1 cellular context compared by ENCODE assay signal in the genomic region with DNA sequence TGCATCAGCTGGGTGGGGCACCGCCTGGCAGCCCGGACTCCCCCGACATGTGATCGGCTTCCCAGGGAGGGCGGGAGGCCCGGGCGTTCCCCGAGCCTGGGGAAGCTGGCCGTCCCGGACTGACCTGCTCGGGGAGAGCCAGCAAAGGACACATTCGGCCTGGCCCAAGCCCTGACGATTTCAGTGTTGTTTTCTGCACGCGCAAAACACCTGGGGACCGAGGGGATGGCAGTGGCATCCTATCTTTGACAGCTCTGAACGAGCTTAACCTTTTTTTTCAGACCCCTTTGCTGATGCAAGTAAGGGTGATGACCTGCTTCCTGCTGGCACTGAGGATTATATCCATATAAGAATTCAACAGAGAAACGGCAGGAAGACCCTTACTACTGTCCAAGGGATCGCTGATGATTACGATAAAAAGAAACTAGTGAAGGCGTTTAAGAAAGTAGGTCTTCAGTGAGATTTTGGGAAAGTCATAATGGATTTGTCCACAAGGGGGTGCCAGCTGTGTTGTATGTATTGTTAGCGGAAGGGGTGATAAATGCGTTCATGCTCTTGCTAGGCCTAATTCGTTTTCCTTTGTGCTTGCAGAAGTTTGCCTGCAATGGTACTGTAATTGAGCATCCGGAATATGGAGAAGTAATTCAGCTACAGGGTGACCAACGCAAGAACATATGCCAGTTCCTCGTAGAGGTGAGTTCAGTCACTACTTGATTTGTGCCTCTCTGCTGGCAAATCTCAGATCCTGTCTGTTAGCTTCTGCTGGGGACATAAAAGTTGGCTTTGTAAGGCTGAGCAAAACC.
A peak's percentile ranks its signal among the peaks of the same experiment; 100 is the strongest.
TF ChIP-seq lines count a peak whose summit lies in the region.

No MANE protein-coding gene starts in this region.

TF ChIP-seq in HepG2, 621 proteins besides CTCF, POLR2A, EP300 and RAD21 (continued from another document and continues in another):
- TF ChIP-seq AHDC1 (CRISPR knock-in tag; IDR thresholded peaks at IDR 0.05; ENCODE audit: borderline replicate concordance) (0 out of 2 replicates have a peak, but pooled peaks have one; percentile 11), ZNF556 (CRISPR knock-in tag; IDR thresholded peaks at IDR 0.05; ENCODE audit: borderline replicate concordance) (no peak; the same call in 1 of the 2 replicates), IRF2 (CRISPR knock-in tag; IDR thresholded peaks at IDR 0.05) (no peak), MXD4 (CRISPR knock-in tag; IDR thresholded peaks at IDR 0.05) (no peak; the same call in 1 of the 2 replicates), ZNF761 (CRISPR knock-in tag; conservative IDR thresholded peaks at IDR 0.05) (0 out of 2 replicates have a peak, but pooled peaks have one; percentile 82), CENPT (CRISPR knock-in tag; IDR thresholded peaks at IDR 0.05; ENCODE audit: low read depth) (no peak), ZNF709 (CRISPR knock-in tag; IDR thresholded peaks at IDR 0.05) (no peak), ZNF780A (CRISPR knock-in tag; IDR thresholded peaks at IDR 0.05) (no peak), ZBTB33 (CRISPR knock-in tag; IDR thresholded peaks at IDR 0.05) (peak; percentile 5; the same call in 1 of the 2 replicates), JARID2 (CRISPR knock-in tag; IDR thresholded peaks at IDR 0.05; ENCODE audit: insufficient replicate concordance) (no peak), SP4 (CRISPR knock-in tag; IDR thresholded peaks at IDR 0.05) (peak; percentile 59; the same call in 1 of the 2 replicates), BRD4 (CRISPR knock-in tag; IDR thresholded peaks at IDR 0.05) (no peak), ZNF343 (CRISPR knock-in tag; IDR thresholded peaks at IDR 0.05) (no peak; the same call in none of the 2 replicates), IKZF1 (IDR thresholded peaks at IDR 0.05) (no peak), HOXA9 (CRISPR knock-in tag; IDR thresholded peaks at IDR 0.05; ENCODE audit: borderline replicate concordance) (no peak), ZNF124 (CRISPR knock-in tag; IDR thresholded peaks at IDR 0.05) (0 out of 2 replicates have a peak, but pooled peaks have one; percentile 57), ZNF777 (CRISPR knock-in tag; IDR thresholded peaks at IDR 0.05) (no peak; the same call in 1 of the 2 replicates), NR2F1 (CRISPR knock-in tag; IDR thresholded peaks at IDR 0.05) (no peak; a peak in 1 of 4 replicates), ZBTB38 (CRISPR knock-in tag; IDR thresholded peaks at IDR 0.05) (no peak), MTERF4 (CRISPR knock-in tag; IDR thresholded peaks at IDR 0.05) (no peak), ZNF605 (CRISPR knock-in tag; IDR thresholded peaks at IDR 0.05) (no peak), SAFB2 (CRISPR knock-in tag; IDR thresholded peaks at IDR 0.05; ENCODE audit: borderline replicate concordance, low read depth) (no peak), ZNF350 (CRISPR knock-in tag; IDR thresholded peaks at IDR 0.05; ENCODE audit: borderline replicate concordance, low read depth) (peak; percentile 78; the same call in 1 of the 2 replicates), YY1 (IDR thresholded peaks at IDR 0.05; ENCODE audit: insufficient read depth, insufficient replicate concordance, low read depth, low read length) (no peak), ZMYM2 (CRISPR knock-in tag; IDR thresholded peaks at IDR 0.05) (0 out of 2 replicates have a peak, but pooled peaks have one; percentile 0), ZNF253 (CRISPR knock-in tag; IDR thresholded peaks at IDR 0.05; ENCODE audit: borderline replicate concordance) (no peak), EZH2 (conservative IDR thresholded peaks at IDR 0.05; ENCODE audit: low read depth, low read length) (no peak), ZNF446 (CRISPR knock-in tag; IDR thresholded peaks at IDR 0.05) (no peak), ZNF749 (CRISPR knock-in tag; IDR thresholded peaks at IDR 0.05; ENCODE audit: borderline replicate concordance) (0 out of 2 replicates have a peak, but pooled peaks have one; percentile 11), TEAD3 (CRISPR knock-in tag; optimal IDR thresholded peaks at IDR 0.05; ENCODE audit: borderline replicate concordance) (no peak), ZNF782 (CRISPR knock-in tag; IDR thresholded peaks at IDR 0.05; ENCODE audit: borderline replicate concordance) (peak; percentile 8; the same call in 1 of the 2 replicates)
- TF ChIP-seq, protein P1, sequence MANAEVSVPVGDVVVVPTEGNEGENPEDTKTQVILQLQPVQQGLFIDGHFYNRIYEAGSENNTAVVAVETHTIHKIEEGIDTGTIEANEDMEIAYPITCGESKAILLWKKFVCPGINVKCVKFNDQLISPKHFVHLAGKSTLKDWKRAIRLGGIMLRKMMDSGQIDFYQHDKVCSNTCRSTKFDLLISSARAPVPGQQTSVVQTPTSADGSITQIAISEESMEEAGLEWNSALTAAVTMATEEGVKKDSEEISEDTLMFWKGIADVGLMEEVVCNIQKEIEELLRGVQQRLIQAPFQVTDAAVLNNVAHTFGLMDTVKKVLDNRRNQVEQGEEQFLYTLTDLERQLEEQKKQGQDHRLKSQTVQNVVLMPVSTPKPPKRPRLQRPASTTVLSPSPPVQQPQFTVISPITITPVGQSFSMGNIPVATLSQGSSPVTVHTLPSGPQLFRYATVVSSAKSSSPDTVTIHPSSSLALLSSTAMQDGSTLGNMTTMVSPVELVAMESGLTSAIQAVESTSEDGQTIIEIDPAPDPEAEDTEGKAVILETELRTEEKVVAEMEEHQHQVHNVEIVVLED (CRISPR knock-in tag; IDR thresholded peaks at IDR 0.05; ENCODE audit: borderline replicate concordance) = no peak
- TF ChIP-seq, protein P2, sequence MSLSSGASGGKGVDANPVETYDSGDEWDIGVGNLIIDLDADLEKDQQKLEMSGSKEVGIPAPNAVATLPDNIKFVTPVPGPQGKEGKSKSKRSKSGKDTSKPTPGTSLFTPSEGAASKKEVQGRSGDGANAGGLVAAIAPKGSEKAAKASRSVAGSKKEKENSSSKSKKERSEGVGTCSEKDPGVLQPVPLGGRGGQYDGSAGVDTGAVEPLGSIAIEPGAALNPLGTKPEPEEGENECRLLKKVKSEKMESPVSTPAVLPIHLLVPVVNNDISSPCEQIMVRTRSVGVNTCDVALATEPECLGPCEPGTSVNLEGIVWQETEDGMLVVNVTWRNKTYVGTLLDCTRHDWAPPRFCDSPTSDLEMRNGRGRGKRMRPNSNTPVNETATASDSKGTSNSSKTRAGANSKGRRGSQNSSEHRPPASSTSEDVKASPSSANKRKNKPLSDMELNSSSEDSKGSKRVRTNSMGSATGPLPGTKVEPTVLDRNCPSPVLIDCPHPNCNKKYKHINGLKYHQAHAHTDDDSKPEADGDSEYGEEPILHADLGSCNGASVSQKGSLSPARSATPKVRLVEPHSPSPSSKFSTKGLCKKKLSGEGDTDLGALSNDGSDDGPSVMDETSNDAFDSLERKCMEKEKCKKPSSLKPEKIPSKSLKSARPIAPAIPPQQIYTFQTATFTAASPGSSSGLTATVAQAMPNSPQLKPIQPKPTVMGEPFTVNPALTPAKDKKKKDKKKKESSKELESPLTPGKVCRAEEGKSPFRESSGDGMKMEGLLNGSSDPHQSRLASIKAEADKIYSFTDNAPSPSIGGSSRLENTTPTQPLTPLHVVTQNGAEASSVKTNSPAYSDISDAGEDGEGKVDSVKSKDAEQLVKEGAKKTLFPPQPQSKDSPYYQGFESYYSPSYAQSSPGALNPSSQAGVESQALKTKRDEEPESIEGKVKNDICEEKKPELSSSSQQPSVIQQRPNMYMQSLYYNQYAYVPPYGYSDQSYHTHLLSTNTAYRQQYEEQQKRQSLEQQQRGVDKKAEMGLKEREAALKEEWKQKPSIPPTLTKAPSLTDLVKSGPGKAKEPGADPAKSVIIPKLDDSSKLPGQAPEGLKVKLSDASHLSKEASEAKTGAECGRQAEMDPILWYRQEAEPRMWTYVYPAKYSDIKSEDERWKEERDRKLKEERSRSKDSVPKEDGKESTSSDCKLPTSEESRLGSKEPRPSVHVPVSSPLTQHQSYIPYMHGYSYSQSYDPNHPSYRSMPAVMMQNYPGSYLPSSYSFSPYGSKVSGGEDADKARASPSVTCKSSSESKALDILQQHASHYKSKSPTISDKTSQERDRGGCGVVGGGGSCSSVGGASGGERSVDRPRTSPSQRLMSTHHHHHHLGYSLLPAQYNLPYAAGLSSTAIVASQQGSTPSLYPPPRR (CRISPR knock-in tag; IDR thresholded peaks at IDR 0.05; ENCODE audit: borderline replicate concordance) = no peak
- TF ChIP-seq, protein P3, sequence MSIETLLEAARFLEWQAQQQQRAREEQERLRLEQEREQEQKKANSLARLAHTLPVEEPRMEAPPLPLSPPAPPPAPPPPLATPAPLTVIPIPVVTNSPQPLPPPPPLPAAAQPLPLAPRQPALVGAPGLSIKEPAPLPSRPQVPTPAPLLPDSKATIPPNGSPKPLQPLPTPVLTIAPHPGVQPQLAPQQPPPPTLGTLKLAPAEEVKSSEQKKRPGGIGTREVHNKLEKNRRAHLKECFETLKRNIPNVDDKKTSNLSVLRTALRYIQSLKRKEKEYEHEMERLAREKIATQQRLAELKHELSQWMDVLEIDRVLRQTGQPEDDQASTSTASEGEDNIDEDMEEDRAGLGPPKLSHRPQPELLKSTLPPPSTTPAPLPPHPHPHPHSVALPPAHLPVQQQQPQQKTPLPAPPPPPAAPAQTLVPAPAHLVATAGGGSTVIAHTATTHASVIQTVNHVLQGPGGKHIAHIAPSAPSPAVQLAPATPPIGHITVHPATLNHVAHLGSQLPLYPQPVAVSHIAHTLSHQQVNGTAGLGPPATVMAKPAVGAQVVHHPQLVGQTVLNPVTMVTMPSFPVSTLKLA (IDR thresholded peaks at IDR 0.05) = no peak
- TF ChIP-seq, protein P4, sequence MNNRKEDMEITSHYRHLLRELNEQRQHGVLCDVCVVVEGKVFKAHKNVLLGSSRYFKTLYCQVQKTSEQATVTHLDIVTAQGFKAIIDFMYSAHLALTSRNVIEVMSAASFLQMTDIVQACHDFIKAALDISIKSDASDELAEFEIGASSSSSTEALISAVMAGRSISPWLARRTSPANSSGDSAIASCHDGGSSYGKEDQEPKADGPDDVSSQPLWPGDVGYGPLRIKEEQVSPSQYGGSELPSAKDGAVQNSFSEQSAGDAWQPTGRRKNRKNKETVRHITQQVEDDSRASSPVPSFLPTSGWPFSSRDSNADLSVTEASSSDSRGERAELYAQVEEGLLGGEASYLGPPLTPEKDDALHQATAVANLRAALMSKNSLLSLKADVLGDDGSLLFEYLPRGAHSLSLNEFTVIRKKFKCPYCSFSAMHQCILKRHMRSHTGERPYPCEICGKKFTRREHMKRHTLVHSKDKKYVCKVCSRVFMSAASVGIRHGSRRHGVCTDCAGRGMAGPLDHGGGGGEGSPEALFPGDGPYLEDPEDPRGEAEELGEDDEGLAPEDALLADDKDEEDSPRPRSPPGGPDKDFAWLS (CRISPR knock-in tag; IDR thresholded peaks at IDR 0.05; ENCODE audit: borderline replicate concordance) = no peak
- TF ChIP-seq, protein P5, sequence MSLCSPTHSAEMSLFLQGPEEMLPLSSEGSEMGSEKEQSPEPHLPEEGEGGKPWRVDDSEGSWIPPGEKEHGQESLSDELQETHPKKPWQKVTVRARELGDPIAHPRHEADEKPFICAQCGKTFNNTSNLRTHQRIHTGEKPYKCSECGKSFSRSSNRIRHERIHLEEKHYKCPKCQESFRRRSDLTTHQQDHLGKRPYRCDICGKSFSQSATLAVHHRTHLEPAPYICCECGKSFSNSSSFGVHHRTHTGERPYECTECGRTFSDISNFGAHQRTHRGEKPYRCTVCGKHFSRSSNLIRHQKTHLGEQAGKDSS (CRISPR knock-in tag; IDR thresholded peaks at IDR 0.05; ENCODE audit: borderline replicate concordance, low read depth) = no peak
